ENCODE assay signal across 1 cellular context in genomic region chr19:50794778-50795664, GRCh38.
A peak's percentile ranks its signal among the peaks of the same experiment; 100 is the strongest.
TF ChIP-seq lines count a peak whose summit lies in the region.

No MANE protein-coding gene starts in this region.

TF ChIP-seq in GM12878, 131 proteins besides CTCF, POLR2A, EP300 and RAD21:
- TF ChIP-seq SIX5 (IDR thresholded peaks at IDR 0.05; ENCODE audit: low read depth, low read length, severe bottlenecking), result no peak
- TF ChIP-seq, protein P1, sequence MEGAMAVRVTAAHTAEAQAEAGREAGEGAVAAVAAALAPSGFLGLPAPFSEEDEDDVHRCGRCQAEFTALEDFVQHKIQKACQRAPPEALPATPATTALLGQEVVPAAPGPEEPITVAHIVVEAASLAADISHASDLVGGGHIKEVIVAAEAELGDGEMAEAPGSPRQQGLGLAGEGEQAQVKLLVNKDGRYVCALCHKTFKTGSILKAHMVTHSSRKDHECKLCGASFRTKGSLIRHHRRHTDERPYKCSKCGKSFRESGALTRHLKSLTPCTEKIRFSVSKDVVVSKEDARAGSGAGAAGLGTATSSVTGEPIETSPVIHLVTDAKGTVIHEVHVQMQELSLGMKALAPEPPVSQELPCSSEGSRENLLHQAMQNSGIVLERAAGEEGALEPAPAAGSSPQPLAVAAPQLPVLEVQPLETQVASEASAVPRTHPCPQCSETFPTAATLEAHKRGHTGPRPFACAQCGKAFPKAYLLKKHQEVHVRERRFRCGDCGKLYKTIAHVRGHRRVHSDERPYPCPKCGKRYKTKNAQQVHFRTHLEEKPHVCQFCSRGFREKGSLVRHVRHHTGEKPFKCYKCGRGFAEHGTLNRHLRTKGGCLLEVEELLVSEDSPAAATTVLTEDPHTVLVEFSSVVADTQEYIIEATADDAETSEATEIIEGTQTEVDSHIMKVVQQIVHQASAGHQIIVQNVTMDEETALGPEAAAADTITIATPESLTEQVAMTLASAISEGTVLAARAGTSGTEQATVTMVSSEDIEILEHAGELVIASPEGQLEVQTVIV (IDR thresholded peaks at IDR 0.05; ENCODE audit: borderline replicate concordance, partially characterized antibody), result no peak
- no peak for TF ChIP-seq ZNF687 (IDR thresholded peaks at IDR 0.05)
- no peak; the same call in 1 of the 2 replicates for TF ChIP-seq LARP7 (IDR thresholded peaks at IDR 0.05)
- no peak for TF ChIP-seq DPF2 (IDR thresholded peaks at IDR 0.05)
- no peak for TF ChIP-seq ETV6 (conservative IDR thresholded peaks at IDR 0.05 in 1 of 2, IDR thresholded peaks at IDR 0.05 in 1 of 2; ENCODE audit: borderline replicate concordance in 1 of 2, low read depth in 1 of 2)
- TF ChIP-seq SMAD5 (IDR thresholded peaks at IDR 0.05; ENCODE audit: low read depth), result peak; percentile 61; the same call in 1 of the 2 replicates
- TF ChIP-seq, protein P2, sequence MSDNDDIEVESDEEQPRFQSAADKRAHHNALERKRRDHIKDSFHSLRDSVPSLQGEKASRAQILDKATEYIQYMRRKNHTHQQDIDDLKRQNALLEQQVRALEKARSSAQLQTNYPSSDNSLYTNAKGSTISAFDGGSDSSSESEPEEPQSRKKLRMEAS (IDR thresholded peaks at IDR 0.05; ENCODE audit: low read depth, low read length), result no peak
- TF ChIP-seq TBL1XR1 (IDR thresholded peaks at IDR 0.05; ENCODE audit: low read depth, low read length), result no peak
- TF ChIP-seq GABPA (IDR thresholded peaks at IDR 0.05; ENCODE audit: low read depth), result no peak
- TF ChIP-seq, protein P3, sequence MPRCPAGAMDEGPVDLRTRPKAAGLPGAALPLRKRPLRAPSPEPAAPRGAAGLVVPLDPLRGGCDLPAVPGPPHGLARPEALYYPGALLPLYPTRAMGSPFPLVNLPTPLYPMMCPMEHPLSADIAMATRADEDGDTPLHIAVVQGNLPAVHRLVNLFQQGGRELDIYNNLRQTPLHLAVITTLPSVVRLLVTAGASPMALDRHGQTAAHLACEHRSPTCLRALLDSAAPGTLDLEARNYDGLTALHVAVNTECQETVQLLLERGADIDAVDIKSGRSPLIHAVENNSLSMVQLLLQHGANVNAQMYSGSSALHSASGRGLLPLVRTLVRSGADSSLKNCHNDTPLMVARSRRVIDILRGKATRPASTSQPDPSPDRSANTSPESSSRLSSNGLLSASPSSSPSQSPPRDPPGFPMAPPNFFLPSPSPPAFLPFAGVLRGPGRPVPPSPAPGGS (IDR thresholded peaks at IDR 0.05; ENCODE audit: borderline replicate concordance, insufficient read depth, low read depth, low read length, poor library complexity, severe bottlenecking), result peak; percentile 75
- peak; percentile 63; the same call in 1 of the 3 replicates for TF ChIP-seq POU2F2 (IDR thresholded peaks at IDR 0.05; ENCODE audit: borderline replicate concordance, low read depth, low read length)
- TF ChIP-seq POLR2AphosphoS2 (IDR thresholded peaks at IDR 0.05; ENCODE audit: low read depth, low read length), result 0 out of 2 replicates have a peak, but pooled peaks have one; percentile 74
- TF ChIP-seq EGR1 (IDR thresholded peaks at IDR 0.05; ENCODE audit: borderline replicate concordance in 1 of 2, low read depth in 2 of 2, low read length in 2 of 2), result peak; percentile 19 to 33; a peak in 1 of 3 replicates
- 0 out of 2 replicates have a peak, but pooled peaks have one; percentile 28 for TF ChIP-seq TCF3 (IDR thresholded peaks at IDR 0.05; ENCODE audit: borderline replicate concordance, insufficient read depth, low read depth, low read length)
- TF ChIP-seq TCF12 (IDR thresholded peaks at IDR 0.05; ENCODE audit: low read depth, low read length), result 0 out of 2 replicates have a peak, but pooled peaks have one; percentile 5
- TF ChIP-seq NR2C1 (IDR thresholded peaks at IDR 0.05), result no peak
- TF ChIP-seq ATF2 (IDR thresholded peaks at IDR 0.05; ENCODE audit: low read length), result peak; percentile 29; the same call in 1 of the 2 replicates
- peak; percentile 24 for TF ChIP-seq FOXM1 (IDR thresholded peaks at IDR 0.05; ENCODE audit: low read depth, low read length)
- 0 out of 2 replicates have a peak, but pooled peaks have one; percentile 0 for TF ChIP-seq ZBED1 (IDR thresholded peaks at IDR 0.05; ENCODE audit: borderline replicate concordance)
- peak; percentile 37; the same call in 1 of the 2 replicates for TF ChIP-seq MTA3 (IDR thresholded peaks at IDR 0.05; ENCODE audit: borderline replicate concordance, low read length)
- 0 out of 2 replicates have a peak, but pooled peaks have one; percentile 3 for TF ChIP-seq NFIC (IDR thresholded peaks at IDR 0.05; ENCODE audit: low read depth, low read length)
- peak; percentile 65 for TF ChIP-seq POLR2AphosphoS5 (IDR thresholded peaks at IDR 0.05; ENCODE audit: low read length)
- no peak; the same call in 1 of the 2 replicates for TF ChIP-seq RUNX3 (IDR thresholded peaks at IDR 0.05; ENCODE audit: low read length)
- TF ChIP-seq BACH1 (IDR thresholded peaks at IDR 0.05; ENCODE audit: borderline replicate concordance), result no peak
